1 cellular context compared by ENCODE assay signal in genomic region chr7:106814887-106815286, GRCh38.
TF ChIP-seq lines count a peak whose summit lies in the region.

No MANE protein-coding gene starts in this region.

TF ChIP-seq in K562, 482 proteins besides CTCF, POLR2A, EP300 and RAD21 (continued from another document and continues in another):
- TF ChIP-seq ZNF778 (CRISPR knock-in tag; IDR thresholded peaks at IDR 0.05) (no peak), POLR3A (IDR thresholded peaks at IDR 0.05; ENCODE audit: borderline replicate concordance, extremely low read depth, insufficient read depth, insufficient read length) (no peak), ZNF668 (CRISPR knock-in tag; IDR thresholded peaks at IDR 0.05) (0 out of 2 replicates have a peak, but pooled peaks have one; percentile 47), RBM22 (IDR thresholded peaks at IDR 0.05; ENCODE audit: low read depth, low read length, poor library complexity, severe bottlenecking) (no peak), REST (CRISPR knock-in tag; IDR thresholded peaks at IDR 0.05; ENCODE audit: low read depth) (peak; percentile 70; the same call in 1 of the 2 replicates), HNRNPLL (IDR thresholded peaks at IDR 0.05; ENCODE audit: low read depth, low read length, poor library complexity, severe bottlenecking) (no peak), POLR2AphosphoS2 (IDR thresholded peaks at IDR 0.05; ENCODE audit: low read length) (no peak), RCOR1 (IDR thresholded peaks at IDR 0.05; ENCODE audit: borderline replicate concordance in 1 of 2, low read depth in 2 of 2, low read length in 2 of 2) (peak in 1 of 2 experiments; percentile 36; a peak in 1 of 4 replicates), PYGO2 (tag; IDR thresholded peaks at IDR 0.05) (no peak), ZNF277 (CRISPR knock-in tag; IDR thresholded peaks at IDR 0.05; ENCODE audit: borderline replicate concordance) (no peak), SAP30 (IDR thresholded peaks at IDR 0.05; ENCODE audit: borderline replicate concordance, insufficient read depth, low read depth, low read length, poor library complexity, severe bottlenecking) (no peak), CBX5 (IDR thresholded peaks at IDR 0.05; ENCODE audit: borderline replicate concordance, low read depth) (no peak), ZHX1 (conservative IDR thresholded peaks at IDR 0.05; ENCODE audit: low read length) (no peak), POU5F1 (IDR thresholded peaks at IDR 0.05; ENCODE audit: borderline replicate concordance, low read depth, low read length, partially characterized antibody) (no peak), NELFE (IDR thresholded peaks at IDR 0.05; ENCODE audit: insufficient read depth, insufficient read length) (no peak), ZNF146 (CRISPR knock-in tag; IDR thresholded peaks at IDR 0.05; ENCODE audit: unreplicated experiment) (no peak), SPI1 (IDR thresholded peaks at IDR 0.05; ENCODE audit: borderline replicate concordance, low read depth, low read length) (no peak), NFYB (IDR thresholded peaks at IDR 0.05; ENCODE audit: extremely low read depth, insufficient read length) (no peak), ZNF253 (CRISPR knock-in tag; conservative IDR thresholded peaks at IDR 0.05) (no peak), ZNF121 (CRISPR knock-in tag; conservative IDR thresholded peaks at IDR 0.05) (no peak), BRCA1 (IDR thresholded peaks at IDR 0.05) (no peak), BRCA1 (CRISPR knock-in tag; IDR thresholded peaks at IDR 0.05) (no peak), SOX6 (IDR thresholded peaks at IDR 0.05) (no peak; the same call in 1 of the 2 replicates), SMAD2 (IDR thresholded peaks at IDR 0.05; ENCODE audit: low read depth, low read length) (no peak), NCOA2 (IDR thresholded peaks at IDR 0.05; ENCODE audit: partially characterized antibody in 2 of 2) (no peak), ZFP36 (IDR thresholded peaks at IDR 0.05; ENCODE audit: low read depth, low read length, partially characterized antibody) (no peak), NCOA1 (IDR thresholded peaks at IDR 0.05; ENCODE audit: low read depth) (no peak), PTTG1 (tag; IDR thresholded peaks at IDR 0.05; ENCODE audit: low read depth) (no peak), MYBL2 (IDR thresholded peaks at IDR 0.05; ENCODE audit: low read depth) (no peak), MYBL2 (CRISPR knock-in tag; IDR thresholded peaks at IDR 0.05; ENCODE audit: borderline replicate concordance) (no peak), ZNF3 (CRISPR knock-in tag; IDR thresholded peaks at IDR 0.05) (no peak), ZNF79 (CRISPR knock-in tag; IDR thresholded peaks at IDR 0.05; ENCODE audit: low read depth) (peak; percentile 73; the same call in 1 of the 2 replicates), HMBOX1 (IDR thresholded peaks at IDR 0.05) (no peak), FUS (optimal IDR thresholded peaks at IDR 0.05; ENCODE audit: low read depth, low read length) (no peak), ZNF232 (CRISPR knock-in tag; IDR thresholded peaks at IDR 0.05) (no peak), GATAD2B (IDR thresholded peaks at IDR 0.05; ENCODE audit: borderline replicate concordance) (no peak), POLR3G (IDR thresholded peaks at IDR 0.05; ENCODE audit: extremely low read depth, insufficient read length, insufficient replicate concordance) (no peak), ZNF311 (CRISPR knock-in tag; IDR thresholded peaks at IDR 0.05) (peak; percentile 63; the same call in 1 of the 2 replicates), SNAPC5 (CRISPR knock-in tag; IDR thresholded peaks at IDR 0.05) (no peak), ZNF12 (CRISPR knock-in tag; IDR thresholded peaks at IDR 0.05) (no peak), ATF7 (IDR thresholded peaks at IDR 0.05) (no peak), RBM34 (IDR thresholded peaks at IDR 0.05; ENCODE audit: borderline replicate concordance, insufficient read depth, low read length) (no peak), IRF2 (CRISPR knock-in tag; IDR thresholded peaks at IDR 0.05) (no peak), ZNF239 (CRISPR knock-in tag; IDR thresholded peaks at IDR 0.05) (no peak; the same call in 1 of the 2 replicates), CEBPB (tag; IDR thresholded peaks at IDR 0.05) (no peak), ZNF282 (CRISPR knock-in tag; IDR thresholded peaks at IDR 0.05) (no peak), RBBP5 (IDR thresholded peaks at IDR 0.05; ENCODE audit: borderline replicate concordance, insufficient read depth, low read length, poor library complexity, severe bottlenecking) (no peak)
- TF ChIP-seq, protein P1, sequence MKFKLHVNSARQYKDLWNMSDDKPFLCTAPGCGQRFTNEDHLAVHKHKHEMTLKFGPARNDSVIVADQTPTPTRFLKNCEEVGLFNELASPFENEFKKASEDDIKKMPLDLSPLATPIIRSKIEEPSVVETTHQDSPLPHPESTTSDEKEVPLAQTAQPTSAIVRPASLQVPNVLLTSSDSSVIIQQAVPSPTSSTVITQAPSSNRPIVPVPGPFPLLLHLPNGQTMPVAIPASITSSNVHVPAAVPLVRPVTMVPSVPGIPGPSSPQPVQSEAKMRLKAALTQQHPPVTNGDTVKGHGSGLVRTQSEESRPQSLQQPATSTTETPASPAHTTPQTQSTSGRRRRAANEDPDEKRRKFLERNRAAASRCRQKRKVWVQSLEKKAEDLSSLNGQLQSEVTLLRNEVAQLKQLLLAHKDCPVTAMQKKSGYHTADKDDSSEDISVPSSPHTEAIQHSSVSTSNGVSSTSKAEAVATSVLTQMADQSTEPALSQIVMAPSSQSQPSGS (CRISPR knock-in tag; IDR thresholded peaks at IDR 0.05): no peak
- TF ChIP-seq, protein P2, sequence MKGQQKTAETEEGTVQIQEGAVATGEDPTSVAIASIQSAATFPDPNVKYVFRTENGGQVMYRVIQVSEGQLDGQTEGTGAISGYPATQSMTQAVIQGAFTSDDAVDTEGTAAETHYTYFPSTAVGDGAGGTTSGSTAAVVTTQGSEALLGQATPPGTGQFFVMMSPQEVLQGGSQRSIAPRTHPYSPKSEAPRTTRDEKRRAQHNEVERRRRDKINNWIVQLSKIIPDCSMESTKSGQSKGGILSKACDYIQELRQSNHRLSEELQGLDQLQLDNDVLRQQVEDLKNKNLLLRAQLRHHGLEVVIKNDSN (CRISPR knock-in tag; IDR thresholded peaks at IDR 0.05): no peak
- TF ChIP-seq, protein P3, sequence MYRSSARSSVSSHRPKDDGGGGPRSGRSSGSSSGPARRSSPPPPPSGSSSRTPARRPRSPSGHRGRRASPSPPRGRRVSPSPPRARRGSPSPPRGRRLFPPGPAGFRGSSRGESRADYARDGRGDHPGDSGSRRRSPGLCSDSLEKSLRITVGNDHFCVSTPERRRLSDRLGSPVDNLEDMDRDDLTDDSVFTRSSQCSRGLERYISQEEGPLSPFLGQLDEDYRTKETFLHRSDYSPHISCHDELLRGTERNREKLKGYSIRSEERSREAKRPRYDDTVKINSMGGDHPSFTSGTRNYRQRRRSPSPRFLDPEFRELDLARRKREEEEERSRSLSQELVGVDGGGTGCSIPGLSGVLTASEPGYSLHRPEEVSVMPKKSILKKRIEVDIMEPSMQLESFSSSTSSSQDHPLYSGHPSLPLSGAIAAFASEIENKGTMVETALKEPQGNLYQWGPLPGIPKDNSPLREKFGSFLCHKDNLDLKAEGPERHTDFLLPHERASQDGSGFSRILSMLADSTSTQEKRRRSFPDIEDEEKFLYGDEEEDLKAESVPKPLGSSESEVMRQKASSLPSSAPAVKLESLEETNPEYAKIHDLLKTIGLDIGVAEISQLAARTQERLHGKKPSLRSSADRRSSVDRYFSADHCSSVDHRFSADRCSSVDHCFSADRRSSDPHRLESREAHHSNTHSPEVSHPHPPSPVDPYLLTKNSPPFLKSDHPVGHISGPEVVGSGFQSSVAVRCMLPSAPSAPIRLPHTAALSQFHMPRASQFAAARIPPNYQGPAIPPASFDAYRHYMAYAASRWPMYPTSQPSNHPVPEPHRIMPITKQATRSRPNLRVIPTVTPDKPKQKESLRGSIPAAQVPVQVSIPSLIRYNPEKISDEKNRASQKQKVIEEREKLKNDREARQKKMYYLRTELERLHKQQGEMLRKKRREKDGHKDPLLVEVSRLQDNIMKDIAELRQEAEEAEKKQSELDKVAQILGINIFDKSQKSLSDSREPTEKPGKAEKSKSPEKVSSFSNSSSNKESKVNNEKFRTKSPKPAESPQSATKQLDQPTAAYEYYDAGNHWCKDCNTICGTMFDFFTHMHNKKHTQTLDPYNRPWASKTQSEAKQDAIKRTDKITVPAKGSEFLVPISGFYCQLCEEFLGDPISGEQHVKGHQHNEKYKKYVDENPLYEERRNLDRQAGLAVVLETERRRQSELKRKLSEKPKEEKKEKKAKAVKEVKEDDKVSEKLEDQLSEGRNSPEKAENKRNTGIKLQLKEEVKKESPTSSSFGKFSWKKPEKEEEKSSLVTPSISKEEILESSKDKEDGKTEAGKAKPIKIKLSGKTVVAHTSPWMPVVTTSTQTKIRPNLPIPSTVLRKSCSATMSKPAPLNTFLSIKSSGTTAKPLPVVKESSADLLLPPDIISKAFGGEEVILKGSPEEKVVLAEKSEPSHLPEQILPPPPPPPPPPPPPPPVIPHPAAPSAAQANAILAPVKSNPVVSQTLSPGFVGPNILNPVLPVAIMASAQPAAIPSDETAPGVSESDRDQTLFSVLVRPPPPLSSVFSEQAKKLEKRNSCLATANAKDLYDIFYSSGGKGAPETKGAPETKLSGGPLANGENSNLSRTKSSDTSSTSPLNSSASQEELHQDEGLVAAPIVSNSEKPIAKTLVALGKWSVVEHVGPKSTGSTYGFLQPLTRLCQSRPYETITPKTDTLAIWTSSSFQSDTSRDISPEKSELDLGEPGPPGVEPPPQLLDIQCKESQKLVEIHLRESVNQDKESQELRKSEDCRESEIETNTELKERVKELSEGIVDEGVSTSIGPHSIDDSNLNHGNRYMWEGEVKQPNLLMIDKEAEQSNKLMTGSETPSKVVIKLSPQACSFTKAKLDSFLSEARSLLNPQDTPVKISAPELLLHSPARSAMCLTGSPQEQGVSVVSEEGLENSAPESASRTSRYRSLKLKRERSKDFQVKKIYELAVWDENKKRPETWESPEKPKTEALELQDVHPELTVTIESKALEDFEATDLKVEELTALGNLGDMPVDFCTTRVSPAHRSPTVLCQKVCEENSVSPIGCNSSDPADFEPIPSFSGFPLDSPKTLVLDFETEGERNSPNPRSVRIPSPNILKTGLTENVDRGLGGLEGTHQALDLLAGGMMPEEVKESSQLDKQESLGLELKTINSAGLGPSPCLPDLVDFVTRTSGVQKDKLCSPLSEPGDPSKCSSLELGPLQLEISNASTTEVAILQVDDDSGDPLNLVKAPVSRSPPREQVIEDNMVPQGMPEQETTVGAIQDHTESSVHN (IDR thresholded peaks at IDR 0.05; ENCODE audit: borderline replicate concordance in 1 of 2, low read depth in 1 of 2): no peak
